ENCODE assay signal across 21 cellular contexts in genomic region chr17:79237448-79238053, GRCh38.
"Had no signal": no experiment of that assay in that cellular context is flagged by ENCODE, and none has a peak within 500 bp of the region (broad histone marks: within the 10 kb centered on the region; RNA-seq: fewer than 3 reads in every experiment).

No MANE protein-coding gene starts in this region.

- DNase-seq: effector memory CD8-positive, alpha-beta T cell; gastrocnemius medialis; heart right ventricle; hypothalamus; immature natural killer cell; left ventricle myocardium superior; naive thymus-derived CD4-positive, alpha-beta T cell; nephron progenitor cell; sigmoid colon; stimulated activated CD4-positive, alpha-beta T cell treated with anti-CD3 and anti-CD28 coated beads, Interleukin-12 subunit alpha, Interleukin-12 subunit beta, amount 100 ng/mL, for 4 hours; stimulated activated naive CD4-positive, alpha-beta T cell; stomach; substantia nigra; transverse colon had no signal

- H3K27ac ChIP-seq: epithelial cell of prostate, esophagus muscularis mucosa, gastrocnemius medialis, heart right ventricle, neutrophil, right atrium auricular region, sigmoid colon, skin epidermis, stomach, thoracic aorta, transverse colon had no signal

- H3K36me3 ChIP-seq: esophagus muscularis mucosa, gastrocnemius medialis, heart right ventricle, neutrophil, right atrium auricular region, stomach, thoracic aorta, transverse colon had no signal

- H3K9me3 ChIP-seq: gastrocnemius medialis, neutrophil, sigmoid colon, thoracic aorta, transverse colon had no signal

- H3K4me3 ChIP-seq: esophagus muscularis mucosa, gastrocnemius medialis, heart right ventricle, lung, right atrium auricular region, sigmoid colon, skin epidermis, stomach, thoracic aorta, transverse colon had no signal

- H3K27me3 ChIP-seq: right atrium auricular region, sigmoid colon, transverse colon had no signal

- H3K4me1 ChIP-seq: esophagus muscularis mucosa, gastrocnemius medialis, heart right ventricle, right atrium auricular region, sigmoid colon, stomach, transverse colon had no signal
